Comparison of ENCODE assay signal across 31 cellular contexts in the genomic region with DNA sequence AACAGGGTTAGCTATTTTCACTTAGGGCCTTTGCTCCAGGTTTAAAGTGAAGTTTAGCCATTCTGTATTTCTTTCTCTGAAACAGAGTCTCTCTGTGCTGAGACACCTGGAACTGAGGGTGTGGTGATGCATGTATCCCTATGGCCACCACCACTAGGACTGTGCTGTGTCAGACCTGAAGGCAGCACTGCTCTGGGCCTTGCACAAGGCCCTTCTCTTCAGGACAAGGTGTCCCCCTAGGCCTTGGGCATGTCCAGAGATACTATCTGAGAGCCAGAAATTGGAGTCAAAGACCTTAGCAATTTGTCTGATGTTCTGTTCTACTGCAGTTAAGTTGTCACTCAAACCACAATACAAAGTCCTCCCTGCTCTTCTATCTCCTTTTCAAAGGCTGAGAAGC.
"Had no signal": no experiment of that assay in that cellular context is flagged by ENCODE, and none has a peak within 500 bp of the region (broad histone marks: within the 10 kb centered on the region; RNA-seq: fewer than 3 reads in every experiment).

No MANE protein-coding gene starts in this region.

- ATAC-seq: activated CD4-positive, alpha-beta T cell treated with anti-CD3 and anti-CD28 coated beads for 36 hours; activated CD4-positive, CD25-positive, alpha-beta regulatory T cell treated with anti-CD3 and anti-CD28 coated beads, Interleukin-2, amount 50 U/mL, for 24 hours; activated CD8-positive, alpha-beta memory T cell treated with anti-CD3 and anti-CD28 coated beads, Interleukin-2, amount 10 ng/mL, durations not matched to agents 7 days and 5 days; activated CD8-positive, alpha-beta T cell treated with anti-CD3 and anti-CD28 coated beads, Interleukin-2, amount 10 ng/mL, durations not matched to agents 7 days and 5 days; activated naive CD8-positive, alpha-beta T cell treated with anti-CD3 and anti-CD28 coated beads, Interleukin-2, amount 50 U/mL, for 24 hours; WTC11 had no signal

- H3K27me3 ChIP-seq: ascending aorta, cardiac muscle cell had no signal

- H3K4me3 ChIP-seq: ascending aorta, cardiac muscle cell had no signal

- H3K4me1 ChIP-seq: ascending aorta had no signal

- H3K27ac ChIP-seq: ascending aorta, cardiac muscle cell, WERI-Rb-1 had no signal

- DNase-seq: activated CD4-positive, alpha-beta memory T cell treated with anti-CD3 and anti-CD28 coated beads, Interleukin-2, amount 10 ng/mL, durations not matched to agents 7 days and 5 days; activated CD4-positive, alpha-beta T cell treated with anti-CD3 and anti-CD28 coated beads for 1 hour; activated CD4-positive, alpha-beta T cell treated with anti-CD3 and anti-CD28 coated beads for 36 hours; activated CD4-positive, alpha-beta T cell treated with anti-CD3 and anti-CD28 coated beads for 48 hours; activated CD4-positive, alpha-beta T cell treated with anti-CD3 and anti-CD28 coated beads, Interleukin-2, amount 10 ng/mL, durations not matched to agents 7 days and 5 days; activated CD4-positive, alpha-beta T cell treated with anti-CD3 and anti-CD28 coated beads, Interleukin-2, amount 50 U/mL, for 48 hours; activated CD4-positive, CD25-positive, alpha-beta regulatory T cell; activated CD8-positive, alpha-beta memory T cell treated with anti-CD3 and anti-CD28 coated beads for 24 hours; activated CD8-positive, alpha-beta memory T cell treated with anti-CD3 and anti-CD28 coated beads, Interleukin-2, amount 10 ng/mL, durations not matched to agents 7 days and 5 days; activated CD8-positive, alpha-beta memory T cell treated with anti-CD3 and anti-CD28 coated beads, Interleukin-2, amount 50 U/mL, for 48 hours; activated CD8-positive, alpha-beta T cell treated with anti-CD3 and anti-CD28 coated beads, Interleukin-2, amount 10 ng/mL, durations not matched to agents 7 days and 5 days; activated effector memory CD4-positive, alpha-beta T cell treated with Interleukin-2 at 50 U/mL for 16 hours; activated gamma-delta T cell; activated naive CD4-positive, alpha-beta T cell treated with anti-CD3 and anti-CD28 coated beads, Interleukin-2, amount 10 ng/mL, durations not matched to agents 7 days and 5 days; activated naive CD4-positive, alpha-beta T cell treated with Interleukin-2 at 50 U/mL for 16 hours; activated naive CD8-positive, alpha-beta T cell treated with anti-CD3 and anti-CD28 coated beads, Interleukin-2, amount 10 ng/mL, durations not matched to agents 7 days and 5 days; activated naive CD8-positive, alpha-beta T cell treated with anti-CD3 and anti-CD28 coated beads, Interleukin-2, amount 50 U/mL, for 24 hours; activated T-cell treated with anti-CD3 and anti-CD28 coated beads, Interleukin-2, amount 50 U/mL, for 24 hours; activated T-cell treated with anti-CD3 and anti-CD28 coated beads, Interleukin-2, amount 50 U/mL, for 48 hours; amygdala; anterior cingulate cortex; caudate nucleus; cerebellar nuclear complex; T-helper 1 cell; T-helper 2 cell; T-helper 9 cell; WERI-Rb-1 had no signal

- H3K36me3 ChIP-seq: ascending aorta, cardiac muscle cell, WERI-Rb-1 had no signal

- H3K9me3 ChIP-seq: ascending aorta had no signal
